ENCODE assay signal across 9 cellular contexts in the genomic region with DNA sequence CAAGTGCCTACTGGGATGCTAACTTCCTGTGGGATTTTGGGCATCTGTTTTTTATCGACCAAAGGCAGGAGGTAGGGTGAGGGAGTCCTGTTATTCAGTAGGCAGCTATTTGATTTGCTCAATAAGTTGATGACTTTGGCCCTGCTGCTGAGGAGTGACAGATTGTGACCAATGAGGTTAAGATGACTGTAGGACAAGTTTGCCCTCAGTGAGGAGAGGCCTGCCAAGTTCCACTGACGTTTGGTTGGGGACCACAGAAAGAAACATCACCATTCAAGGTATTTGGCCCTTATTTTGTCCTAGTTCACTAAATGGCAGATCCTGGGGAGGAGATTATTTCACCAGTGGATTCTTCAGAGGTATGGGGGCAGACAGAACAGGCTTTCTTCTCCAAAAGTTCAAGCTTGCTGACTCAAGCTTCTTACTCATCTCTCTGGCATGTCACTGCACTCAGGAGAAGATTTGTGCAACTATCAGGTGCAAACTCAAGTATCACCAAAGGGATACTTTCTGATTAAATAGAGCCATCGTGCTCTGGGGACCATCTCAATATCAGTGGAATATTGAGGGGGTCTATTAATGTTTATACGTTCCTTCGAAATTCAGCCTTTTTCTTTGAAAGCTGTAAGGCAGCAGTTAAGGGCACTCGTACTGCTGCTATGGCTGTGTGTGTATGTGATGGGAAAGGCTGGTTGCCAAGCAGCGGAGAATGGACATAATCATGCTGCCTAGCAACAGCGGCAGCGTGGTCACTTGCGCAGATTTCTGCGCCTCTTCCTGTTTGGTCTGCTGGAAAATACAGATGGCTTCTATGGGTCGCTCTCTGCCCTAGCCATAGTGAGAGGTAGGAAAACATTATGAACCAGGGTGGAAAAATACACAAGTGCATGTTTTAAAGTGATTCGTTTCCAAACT.
DNase-seq lines count a peak whose midpoint lies in the region; ATAC-seq and TF ChIP-seq lines count a peak whose summit lies in the region.
"Had no signal": no experiment of that assay in that cellular context is flagged by ENCODE, and none has a peak within 500 bp of the region (broad histone marks: within the 10 kb centered on the region; RNA-seq: fewer than 3 reads in every experiment).

No MANE protein-coding gene starts in this region.

- H2AFZ ChIP-seq in mesenchymal stem cell (ENCODE audit: low read depth, low read length), result no peak overlapping the region

- H3K4me1 ChIP-seq in colonic mucosa (peaks cover 6% of the 10 kb centered on the region), mesenchymal stem cell (ENCODE audit: control insufficient read depth, insufficient read depth, low read depth, low read length) (peaks cover 16% of the 10 kb centered on the region)

- H3K4me3 ChIP-seq in colonic mucosa, result no peak overlapping the region
- peak overlapping the region in 1 of 2 experiments; percentile 32 for H3K4me3 ChIP-seq in mesenchymal stem cell (ENCODE audit: insufficient read depth in 1 of 2, low read depth in 1 of 2, low read length in 2 of 2)

- intact Hi-C loops in colonic mucosa (cut with DNase I), result no loop called here

- H3K9ac ChIP-seq in colonic mucosa (ENCODE audit: low read depth in 2 of 2, low read length in 2 of 2) (no peak overlapping the region), mesenchymal stem cell (ENCODE audit: low read length) (peak overlapping the region; percentile 31)

- peak overlapping the region; percentile 28 for H3K27ac ChIP-seq in colonic mucosa
- H3K27ac ChIP-seq in mesenchymal stem cell (ENCODE audit: low read length, poor library complexity, severe bottlenecking), result peak overlapping the region; percentile 49

- H3K18ac ChIP-seq in mesenchymal stem cell (ENCODE audit: low read depth in 1 of 2, low read length in 2 of 2), result peak overlapping the region in 1 of 2 experiments; percentile 73

- no peak for ATAC-seq in GM19395 (IDR thresholded peaks at IDR 0.05; ENCODE audit: unreplicated experiment)

- H3K79me1 ChIP-seq in mesenchymal stem cell (replicated peaks; ENCODE audit: low read length, poor library complexity, severe bottlenecking), result peaks cover 17% of the 10 kb centered on the region

- peak overlapping the region; percentile 26 for H2AK5ac ChIP-seq in mesenchymal stem cell (ENCODE audit: low read length, severe bottlenecking)

- H3K9me3 ChIP-seq in colonic mucosa (no peaks in the 10 kb centered on the region), mesenchymal stem cell (ENCODE audit: control insufficient read depth, low read length) (no peaks in the 10 kb centered on the region)

- TF ChIP-seq CTCF in colonic mucosa (IDR thresholded peaks at IDR 0.05), result no peak

- DNase-seq in AG08395 (ENCODE audit: low spot score), result peak; percentile 79
- peak; percentile 86 for DNase-seq in NCI-H2196 (lab: John Stamatoyannopoulos, UW; ENCODE audit: unreplicated experiment)
- no peak for DNase-seq in colonic mucosa
- peak; percentile 87 for DNase-seq in mesenchymal stem cell
- DNase-seq in activated CD4-positive, alpha-beta T cell treated with anti-CD3 and anti-CD28 coated beads for 1 hour, result no peak
- DNase-seq in stimulated activated CD4-positive, alpha-beta T cell treated with anti-CD3 and anti-CD28 coated beads, Interleukin-4, amount 100 ng/mL, for 1 hour, result no peak
- DNase-seq in iPS-NIHi11 (ENCODE audit: low spot score), result no peak
- DNase-seq: H9 had no signal

- no peak overlapping the region for H2BK120ac ChIP-seq in mesenchymal stem cell (ENCODE audit: low read depth, low read length)

- no peak overlapping the region for H3K14ac ChIP-seq in mesenchymal stem cell (ENCODE audit: low read length in 2 of 2)

- H3K36me3 ChIP-seq in colonic mucosa (no peaks in the 10 kb centered on the region), mesenchymal stem cell (ENCODE audit: control insufficient read depth in 1 of 2, insufficient read depth in 2 of 2, low read depth in 1 of 2, low read length in 2 of 2) (peaks cover 0 to 14% of the 10 kb centered on the region in 2 experiments)

- H3K4me2 ChIP-seq in mesenchymal stem cell (ENCODE audit: low read length, poor library complexity, severe bottlenecking), result peak overlapping the region; percentile 38

- H4K91ac ChIP-seq in mesenchymal stem cell (ENCODE audit: low read length), result no peak overlapping the region

- H3K23ac ChIP-seq in mesenchymal stem cell (ENCODE audit: low read length in 2 of 2), result no peak overlapping the region

- peak overlapping the region; percentile 57 for H2BK15ac ChIP-seq in mesenchymal stem cell (ENCODE audit: low read depth, poor library complexity, severe bottlenecking)

- H3K4ac ChIP-seq in mesenchymal stem cell (ENCODE audit: low read depth in 1 of 2, low read length in 2 of 2), result no peak overlapping the region

- peak overlapping the region; percentile 25 for H4K8ac ChIP-seq in mesenchymal stem cell (ENCODE audit: low read length)

- no peaks in the 10 kb centered on the region for H3K27me3 ChIP-seq in colonic mucosa
- no peaks in the 10 kb centered on the region for H3K27me3 ChIP-seq in mesenchymal stem cell (ENCODE audit: control insufficient read depth in 1 of 2, insufficient read depth in 1 of 2, low read length in 2 of 2)

- no peak overlapping the region for H2BK12ac ChIP-seq in mesenchymal stem cell (ENCODE audit: low read length in 2 of 2)

- 60% methylated on average over 12 of the region's 13 CpGs for WGBS in mesenchymal stem cell

- no peak overlapping the region for H2BK5ac ChIP-seq in mesenchymal stem cell (ENCODE audit: low read depth, low read length, poor library complexity, severe bottlenecking)

Comparison
In these comparisons a context has a peak if more than half of its experiments do, and no peak if none do; other contexts are left out.
1. DNase-seq: peak in AG08395 (single experiment), NCI-H2196 (single experiment) and mesenchymal stem cell (single experiment); none in colonic mucosa (single experiment), activated CD4-positive, alpha-beta T cell treated with anti-CD3 and anti-CD28 coated beads for 1 hour (single experiment), stimulated activated CD4-positive, alpha-beta T cell treated with anti-CD3 and anti-CD28 coated beads, Interleukin-4, amount 100 ng/mL, for 1 hour (single experiment) and iPS-NIHi11 (single experiment).